ENCODE assay signal across 8 cellular contexts in the genomic region with DNA sequence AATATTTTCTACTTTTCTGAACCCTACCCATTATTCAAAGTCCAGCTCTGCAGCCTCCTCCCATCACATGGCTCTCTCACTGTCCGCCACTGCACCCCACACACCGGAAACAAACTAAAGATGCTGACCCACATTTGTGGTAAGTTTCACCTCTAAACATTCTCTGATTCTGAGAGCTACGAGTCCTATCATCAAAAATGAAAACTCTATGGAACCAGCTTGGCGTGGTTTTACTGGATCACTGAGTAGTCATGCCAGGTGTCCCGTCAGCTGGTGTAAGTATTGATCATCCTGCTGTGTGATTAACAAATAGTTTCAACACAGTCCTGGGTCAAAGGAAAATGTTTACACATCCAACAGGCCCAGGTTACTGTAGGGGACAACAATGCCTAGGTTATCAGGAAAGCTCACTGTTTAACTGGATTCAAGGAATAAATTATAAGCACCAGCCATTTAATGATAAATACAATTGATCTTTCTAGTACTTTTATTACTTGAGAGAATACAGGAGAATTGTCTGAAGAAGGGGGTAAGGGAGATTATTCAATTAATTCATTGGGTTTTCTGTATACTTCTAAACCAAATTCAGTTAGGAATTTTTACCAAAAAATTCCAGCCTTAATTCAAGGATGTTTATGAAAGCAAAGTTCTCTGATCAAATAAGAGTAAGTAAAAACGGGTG. TPM values are rescaled to one million over a fixed set of nuclear protein-coding genes. Genes with fewer than 3 reads are reported as not detected.
A peak's percentile ranks its signal among the peaks of the same experiment; 100 is the strongest.
DNase-seq lines count a peak whose midpoint lies in the region; ATAC-seq lines count a peak whose summit lies in the region.

No MANE protein-coding gene starts in this region.

- no CpG with 5 or more reads among the region's 6 CpGs for WGBS in trophoblast cell (ENCODE audit: extremely low coverage, insufficient coverage, insufficient read length)

- H3K9me3 Mint-ChIP-seq in activated naive CD8-positive, alpha-beta T cell treated with anti-CD3 and anti-CD28 coated beads, Interleukin-2, amount 10 ng/mL, durations not matched to agents 7 days and 5 days = no peaks in the 10 kb centered on the region

- H2AK5ac ChIP-seq in trophoblast cell (ENCODE audit: low read length) = no peak overlapping the region

- ATAC-seq in GM18511 (IDR thresholded peaks at IDR 0.05; ENCODE audit: unreplicated experiment) = peak; percentile 68
- peak; percentile 61 for ATAC-seq in HG03066 (IDR thresholded peaks at IDR 0.05; ENCODE audit: low read depth, unreplicated experiment)
- ATAC-seq in activated naive CD8-positive, alpha-beta T cell treated with anti-CD3 and anti-CD28 coated beads, Interleukin-2, amount 10 ng/mL, durations not matched to agents 7 days and 5 days (ENCODE audit: low read depth) = peak; percentile 17
- ATAC-seq in GM19463 (IDR thresholded peaks at IDR 0.05; ENCODE audit: unreplicated experiment) = no peak

- H3K9me3 ChIP-seq in mucosa of rectum (ENCODE audit: control insufficient read depth in 2 of 2, low read length in 2 of 2) (no peaks in the 10 kb centered on the region), trophoblast cell (ENCODE audit: insufficient read depth, low read depth, low read length) (no peaks in the 10 kb centered on the region)

- no peak overlapping the region for H3K18ac ChIP-seq in trophoblast cell (ENCODE audit: low read length)

- POLR2A ChIA-PET in activated naive CD8-positive, alpha-beta T cell treated with anti-CD3 and anti-CD28 coated beads, Interleukin-2, amount 10 ng/mL, durations not matched to agents 7 days and 5 days (lab: Charles Lee) = interaction anchor here (0.6 to 4.6 kb wide), 15 partner anchors 9 to 335 kb away, joined by 3 to 41 read pairs (median 5); no protein-coding TSS in a partner anchor

- peaks cover 2% of the 10 kb centered on the region for H3K79me2 ChIP-seq in trophoblast cell (ENCODE audit: control insufficient read depth, insufficient read depth, low read length, poor library complexity)

- H3K4me1 Mint-ChIP-seq in activated naive CD8-positive, alpha-beta T cell treated with anti-CD3 and anti-CD28 coated beads, Interleukin-2, amount 10 ng/mL, durations not matched to agents 7 days and 5 days = peaks cover 77% of the 10 kb centered on the region

- H3K36me3 Mint-ChIP-seq in activated naive CD8-positive, alpha-beta T cell treated with anti-CD3 and anti-CD28 coated beads, Interleukin-2, amount 10 ng/mL, durations not matched to agents 7 days and 5 days = peaks cover 13% of the 10 kb centered on the region

- H3K27me3 Mint-ChIP-seq in activated naive CD8-positive, alpha-beta T cell treated with anti-CD3 and anti-CD28 coated beads, Interleukin-2, amount 10 ng/mL, durations not matched to agents 7 days and 5 days = no peaks in the 10 kb centered on the region

- H3K4me1 ChIP-seq in mucosa of rectum (ENCODE audit: control insufficient read depth in 2 of 2, insufficient read depth in 2 of 2, low read length in 2 of 2) (peaks cover 13 to 21% of the 10 kb centered on the region in 2 donors), trophoblast cell (ENCODE audit: control insufficient read depth in 1 of 2, insufficient read depth in 2 of 2, low read length in 2 of 2) (peaks cover 3 to 4% of the 10 kb centered on the region in 2 experiments)

- no peak overlapping the region for H3K4me2 ChIP-seq in trophoblast cell (ENCODE audit: low read length)

- no peak overlapping the region for H2BK120ac ChIP-seq in trophoblast cell (ENCODE audit: insufficient read depth, low read length, poor library complexity)

- peak overlapping the region; percentile 79 for H3K4me3 Mint-ChIP-seq in activated naive CD8-positive, alpha-beta T cell treated with anti-CD3 and anti-CD28 coated beads, Interleukin-2, amount 10 ng/mL, durations not matched to agents 7 days and 5 days

- H3K4me3 ChIP-seq in mucosa of rectum (ENCODE audit: low read length in 2 of 2) (peak overlapping the region in 1 of 2 donors; percentile 3), trophoblast cell (ENCODE audit: low read depth, low read length) (no peak overlapping the region)

- H2BK12ac ChIP-seq in trophoblast cell (ENCODE audit: low read length) = no peak overlapping the region

- no peak for DNase-seq in activated naive CD8-positive, alpha-beta T cell treated with anti-CD3 and anti-CD28 coated beads, Interleukin-2, amount 10 ng/mL, durations not matched to agents 7 days and 5 days
- no peak for DNase-seq in DMS53 (lab: John Stamatoyannopoulos, UW)
- DNase-seq in trophoblast cell = no peak
- DNase-seq in NCI-H2107 treated with DMSO at 0.1 percent for 48 hours (lab: John Stamatoyannopoulos, UW; ENCODE audit: unreplicated experiment) = no peak

- H4K12ac ChIP-seq in trophoblast cell (ENCODE audit: low read depth, low read length) = no peak overlapping the region

- H3K36me3 ChIP-seq in mucosa of rectum (ENCODE audit: control insufficient read depth in 2 of 2, insufficient read depth in 2 of 2, low read length in 2 of 2) (no peaks in the 10 kb centered on the region), trophoblast cell (ENCODE audit: control insufficient read depth in 1 of 2, insufficient read depth in 2 of 2, low read length in 2 of 2) (peaks cover 0 to 1% of the 10 kb centered on the region in 2 experiments)

- H3K9ac ChIP-seq in mucosa of rectum (ENCODE audit: low read depth in 1 of 2, low read length in 2 of 2) = peak overlapping the region; percentile 10 to 41
- H3K9ac ChIP-seq in trophoblast cell (ENCODE audit: low read length) = no peak overlapping the region

- no peak overlapping the region for H2BK5ac ChIP-seq in trophoblast cell (ENCODE audit: low read depth, low read length, poor library complexity)

- H3K14ac ChIP-seq in trophoblast cell (ENCODE audit: low read length) = no peak overlapping the region

- no peak overlapping the region for H3K4ac ChIP-seq in trophoblast cell (ENCODE audit: low read depth, low read length)

- no peak overlapping the region for H4K8ac ChIP-seq in trophoblast cell (ENCODE audit: low read depth, low read length)

- peak overlapping the region; percentile 93 for H3K27ac Mint-ChIP-seq in activated naive CD8-positive, alpha-beta T cell treated with anti-CD3 and anti-CD28 coated beads, Interleukin-2, amount 10 ng/mL, durations not matched to agents 7 days and 5 days

- H3K27me3 ChIP-seq in mucosa of rectum (ENCODE audit: control insufficient read depth in 2 of 2, insufficient read depth in 2 of 2, low read length in 2 of 2) (no peaks in the 10 kb centered on the region), trophoblast cell (ENCODE audit: insufficient read depth, low read length) (no peaks in the 10 kb centered on the region)

- H4K91ac ChIP-seq in trophoblast cell (ENCODE audit: low read depth, low read length) = no peak overlapping the region

- H3K27ac ChIP-seq in mucosa of rectum (ENCODE audit: low read depth in 2 of 2, low read length in 2 of 2) (peak overlapping the region; percentile 67 to 83), trophoblast cell (ENCODE audit: low read depth, low read length) (no peak overlapping the region)

- no peak overlapping the region for H2AFZ ChIP-seq in trophoblast cell (ENCODE audit: insufficient read depth, low read length, poor library complexity)

- H3K23ac ChIP-seq in trophoblast cell (ENCODE audit: low read length) = no peak overlapping the region

- no peaks in the 10 kb centered on the region for H3K79me1 ChIP-seq in trophoblast cell (ENCODE audit: low read length)

RNA-seq across cellular contexts. Expression of gene CYTH1, which starts 33.9 kb away (rescaled TPM):
- total RNA-seq in activated naive CD8-positive, alpha-beta T cell treated with anti-CD3 and anti-CD28 coated beads, Interleukin-2, amount 10 ng/mL, durations not matched to agents 7 days and 5 days = 100 to 1,000 TPM; 180 to 200 TPM
- 16.7 and 17.1 TPM in 2 replicates for polyA plus RNA-seq in trophoblast cell (2013)
